1 cellular context compared by ENCODE assay signal in the genomic region with DNA sequence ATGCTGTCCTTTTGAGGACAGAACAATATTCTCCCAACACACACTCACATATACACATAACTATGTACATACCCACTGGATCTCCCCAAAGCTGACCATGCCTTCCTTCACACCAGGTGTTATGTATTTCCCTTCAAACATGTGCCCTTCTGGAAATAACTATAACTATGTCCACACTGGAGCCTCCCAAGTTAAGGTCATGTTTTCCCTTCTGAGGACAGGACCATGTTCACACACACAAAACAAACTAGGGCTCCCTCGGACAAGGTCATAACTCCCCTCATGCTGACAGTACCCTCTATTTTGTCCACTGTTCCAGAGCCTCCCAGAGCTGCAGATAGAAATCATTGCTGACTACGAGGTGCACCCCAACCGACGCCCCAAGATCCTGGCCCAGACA.
A peak's percentile ranks its signal among the peaks of the same experiment; 100 is the strongest.
TF ChIP-seq lines count a peak whose summit lies in the region.

No MANE protein-coding gene starts in this region.

TF ChIP-seq in A549, 52 proteins besides CTCF, POLR2A, EP300 and RAD21:
- TF ChIP-seq RARB (CRISPR knock-in tag; IDR thresholded peaks at IDR 0.05), result peak; percentile 11; the same call in 1 of the 2 replicates
- no peak; the same call in 1 of the 2 replicates for TF ChIP-seq HOXA7 (CRISPR knock-in tag; IDR thresholded peaks at IDR 0.05)
- no peak for TF ChIP-seq CBX8 (IDR thresholded peaks at IDR 0.05)
- TF ChIP-seq TFCP2L1 (CRISPR knock-in tag; IDR thresholded peaks at IDR 0.05), result peak; percentile 57; the same call in 1 of the 2 replicates
- TF ChIP-seq, protein P1, sequence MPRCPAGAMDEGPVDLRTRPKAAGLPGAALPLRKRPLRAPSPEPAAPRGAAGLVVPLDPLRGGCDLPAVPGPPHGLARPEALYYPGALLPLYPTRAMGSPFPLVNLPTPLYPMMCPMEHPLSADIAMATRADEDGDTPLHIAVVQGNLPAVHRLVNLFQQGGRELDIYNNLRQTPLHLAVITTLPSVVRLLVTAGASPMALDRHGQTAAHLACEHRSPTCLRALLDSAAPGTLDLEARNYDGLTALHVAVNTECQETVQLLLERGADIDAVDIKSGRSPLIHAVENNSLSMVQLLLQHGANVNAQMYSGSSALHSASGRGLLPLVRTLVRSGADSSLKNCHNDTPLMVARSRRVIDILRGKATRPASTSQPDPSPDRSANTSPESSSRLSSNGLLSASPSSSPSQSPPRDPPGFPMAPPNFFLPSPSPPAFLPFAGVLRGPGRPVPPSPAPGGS (IDR thresholded peaks at IDR 0.05), result no peak
- no peak for TF ChIP-seq ZSCAN20 (CRISPR knock-in tag; IDR thresholded peaks at IDR 0.05)
- peak; percentile 64; the same call in 1 of the 2 replicates for TF ChIP-seq FOSB (CRISPR knock-in tag; IDR thresholded peaks at IDR 0.05)
- TF ChIP-seq MAZ (IDR thresholded peaks at IDR 0.05; ENCODE audit: borderline replicate concordance, low read depth, low read length), result no peak
- TF ChIP-seq, protein P2, sequence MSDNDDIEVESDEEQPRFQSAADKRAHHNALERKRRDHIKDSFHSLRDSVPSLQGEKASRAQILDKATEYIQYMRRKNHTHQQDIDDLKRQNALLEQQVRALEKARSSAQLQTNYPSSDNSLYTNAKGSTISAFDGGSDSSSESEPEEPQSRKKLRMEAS (IDR thresholded peaks at IDR 0.05), result 0 out of 2 replicates have a peak, but pooled peaks have one; percentile 15
- no peak for TF ChIP-seq JUNB (IDR thresholded peaks at IDR 0.05)
